In genomic region chr2:192465145-192465544, GRCh38 we compare ENCODE assay signal across 17 cellular contexts.
DNase-seq lines count a peak whose midpoint lies in the region; ATAC-seq and TF ChIP-seq lines count a peak whose summit lies in the region.
"Had no signal": no experiment of that assay in that cellular context is flagged by ENCODE, and none has a peak within 500 bp of the region (broad histone marks: within the 10 kb centered on the region; RNA-seq: fewer than 3 reads in every experiment).

No MANE protein-coding gene starts in this region.

- H3K4me1 ChIP-seq in prostate gland (replicated peaks): no peaks in the 10 kb centered on the region
- H3K4me1 ChIP-seq in upper lobe of right lung: no peaks in the 10 kb centered on the region
- H3K4me1 ChIP-seq: Caco-2 had no signal

- peak overlapping the region; percentile 96 for H3K27ac ChIP-seq in VCaP
- H3K27ac ChIP-seq in prostate gland: no peak overlapping the region
- no peak overlapping the region for H3K27ac ChIP-seq in upper lobe of right lung
- H3K27ac ChIP-seq: A549, C4-2B, GM23248 had no signal

- intact Hi-C loops in prostate gland (cut with DNase I) (no loop called here), upper lobe of right lung (cut with DNase I) (no loop called here)

- no peaks in the 10 kb centered on the region for H3K9me3 ChIP-seq in prostate gland
- H3K9me3 ChIP-seq in upper lobe of right lung: no peaks in the 10 kb centered on the region
- H3K9me3 ChIP-seq: A549, Caco-2 had no signal

- H3K27me3 ChIP-seq in prostate gland (replicated peaks; ENCODE audit: insufficient read depth) (no peaks in the 10 kb centered on the region), upper lobe of right lung (no peaks in the 10 kb centered on the region)

- no peak for TF ChIP-seq POLR2A in prostate gland (IDR thresholded peaks at IDR 0.05)

- 50% methylated on average over 1 of the region's 1 CpG for WGBS in prostate gland

- TF ChIP-seq CTCF in VCaP (conservative IDR thresholded peaks at IDR 0.05): no peak
- no peak for TF ChIP-seq CTCF in prostate gland (IDR thresholded peaks at IDR 0.05)
- no peak for TF ChIP-seq CTCF in upper lobe of right lung (IDR thresholded peaks at IDR 0.05)

- no peak for ATAC-seq in upper lobe of right lung
- ATAC-seq: A549, HCT116 had no signal

- DNase-seq in NCI-H446 treated with DMSO at 0.1 percent for 48 hours (lab: John Stamatoyannopoulos, UW) (peak; percentile 17), medulla oblongata (ENCODE audit: extremely low spot score) (peak; percentile 13), prostate gland (ENCODE audit: low spot score) (peak; percentile 38), GDM1 (lab: John Stamatoyannopoulos, UW) (no peak), T-helper 9 cell (no peak), GOT3 (lab: John Stamatoyannopoulos, UW) (no peak), upper lobe of right lung (no peak)
- DNase-seq: AML-193; Caco-2; CD4-positive, alpha-beta T cell; GM23248; H7; HFFc6 had no signal

- H3K36me3 ChIP-seq in prostate gland: no peaks in the 10 kb centered on the region
- no peaks in the 10 kb centered on the region for H3K36me3 ChIP-seq in upper lobe of right lung

- no peak overlapping the region for H3K4me3 ChIP-seq in prostate gland
- H3K4me3 ChIP-seq in upper lobe of right lung: no peak overlapping the region
- H3K4me3 ChIP-seq: A549, GM23248 had no signal

Comparison
In these comparisons a context has a peak if more than half of its experiments do, and no peak if none do; other contexts are left out.
1. DNase-seq: peak in NCI-H446 treated with DMSO at 0.1 percent for 48 hours (single experiment), medulla oblongata (single experiment) and prostate gland (single experiment); none in GDM1 (single experiment), T-helper 9 cell (single experiment), GOT3 (single experiment) and upper lobe of right lung (single experiment).